In genomic region chr5:81751836-81752643, GRCh38 we compare ENCODE assay signal across 8 cellular contexts.
DNase-seq lines count a peak whose midpoint lies in the region; TF ChIP-seq lines count a peak whose summit lies in the region.

No MANE protein-coding gene starts in this region.

- H3K36me3 ChIP-seq in OCI-LY1 (ENCODE audit: insufficient read depth, low read length) (no peaks in the 10 kb centered on the region), tibial artery (no peaks in the 10 kb centered on the region)

- TF ChIP-seq CTCF in OCI-LY1 (IDR thresholded peaks at IDR 0.05; ENCODE audit: low read length) (no peak), tibial artery (IDR thresholded peaks at IDR 0.05) (no peak)

- H2AFZ ChIP-seq in OCI-LY1 (ENCODE audit: low read length): no peak overlapping the region

- DNase-seq in NCI-H446 (lab: John Stamatoyannopoulos, UW) (peak; percentile 13 to 75), NCI-H446 treated with DMSO at 0.1 percent for 48 hours (lab: John Stamatoyannopoulos, UW) (no peak), cerebellar cortex (ENCODE audit: low spot score) (peak; percentile 57), medulla oblongata (ENCODE audit: extremely low spot score) (peak; percentile 68), tibial artery (peak; percentile 52 to 80), middle frontal gyrus (ENCODE audit: extremely low spot score, low spot score) (no peak), iPS-NIHi7 (ENCODE audit: extremely low spot score) (no peak)

- H4K20me1 ChIP-seq in OCI-LY1 (ENCODE audit: insufficient read depth, low read length): no peaks in the 10 kb centered on the region

- H3K9me3 ChIP-seq in OCI-LY1 (ENCODE audit: low read length): no peaks in the 10 kb centered on the region
- H3K9me3 ChIP-seq in tibial artery: no peaks in the 10 kb centered on the region

- intact Hi-C loops in tibial artery (cut with DNase I; ENCODE audit: low total_unique reads): loop anchor here (1.0 to 10.0 kb wide), 3 partner anchors 35 to 223 kb away; partner anchors contain the start of gene ATG10

- H3K79me2 ChIP-seq in OCI-LY1 (ENCODE audit: insufficient read depth, low read length): peaks cover 24% of the 10 kb centered on the region

- H3K27ac ChIP-seq in OCI-LY1 (ENCODE audit: low read depth, low read length, poor library complexity, severe bottlenecking): no peak overlapping the region
- H3K27ac ChIP-seq in tibial artery: peak overlapping the region; percentile 98 to 99

- peaks cover 5% of the 10 kb centered on the region; the same call in 1 of the 2 replicates for H3F3A ChIP-seq in OCI-LY1 (ENCODE audit: insufficient read depth, low read length)

- H3K9me2 ChIP-seq in OCI-LY1 (ENCODE audit: low read depth, low read length): no peaks in the 10 kb centered on the region

- H3K4me1 ChIP-seq in OCI-LY1 (ENCODE audit: insufficient read depth, low read length, severe bottlenecking): peaks cover 32% of the 10 kb centered on the region
- peaks cover 0 to 78% (median 48%) of the 10 kb centered on the region in 4 donors for H3K4me1 ChIP-seq in tibial artery

- peak overlapping the region; percentile 92 for H3K4me3 ChIP-seq in OCI-LY1 (ENCODE audit: low read depth, low read length, poor library complexity, severe bottlenecking)
- H3K4me3 ChIP-seq in tibial artery: peak overlapping the region; percentile 94 to 99

- no peaks in the 10 kb centered on the region for H3K27me3 ChIP-seq in OCI-LY1 (ENCODE audit: insufficient read depth, low read length)
- no peaks in the 10 kb centered on the region for H3K27me3 ChIP-seq in tibial artery

- H3K9ac ChIP-seq in OCI-LY1 (ENCODE audit: low read length): peak overlapping the region; percentile 84

- H3K4me2 ChIP-seq in OCI-LY1 (ENCODE audit: low read length): peak overlapping the region; percentile 90

Comparison
In these comparisons a context has a peak if more than half of its experiments do, and no peak if none do; other contexts are left out.
1. DNase-seq: peak in NCI-H446 (2 of 2), cerebellar cortex (single experiment), medulla oblongata (single experiment) and tibial artery (2 of 2); none in NCI-H446 treated with DMSO at 0.1 percent for 48 hours (single experiment), middle frontal gyrus (single experiment) and iPS-NIHi7 (single experiment).